Comparison of ENCODE assay signal across 9 cellular contexts in the genomic region with DNA sequence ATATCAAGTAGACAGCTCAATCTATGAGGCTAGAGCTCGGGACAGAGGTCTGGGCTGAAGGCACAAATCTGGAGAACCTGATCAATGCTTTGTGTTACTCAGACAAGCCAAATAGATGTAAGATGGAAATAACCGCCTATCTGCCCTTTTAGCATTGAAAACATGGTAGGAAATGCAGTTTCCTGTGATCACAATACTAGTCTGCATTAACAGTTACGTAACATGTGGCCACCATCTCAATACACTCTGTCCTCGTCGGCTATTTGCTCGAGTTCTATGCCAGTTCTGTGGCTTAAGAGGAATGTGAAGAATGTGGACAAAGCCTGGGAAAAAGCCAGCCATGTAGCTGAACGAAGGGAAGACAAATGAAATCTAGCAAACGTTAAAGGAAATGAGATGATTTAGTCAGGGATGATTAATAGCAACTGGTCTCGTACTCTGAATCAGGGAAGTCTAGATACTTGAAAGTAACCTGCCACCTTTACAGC.
DNase-seq lines count a peak whose midpoint lies in the region; ATAC-seq and TF ChIP-seq lines count a peak whose summit lies in the region.
"Had no signal": no experiment of that assay in that cellular context is flagged by ENCODE, and none has a peak within 500 bp of the region (broad histone marks: within the 10 kb centered on the region; RNA-seq: fewer than 3 reads in every experiment).

No MANE protein-coding gene starts in this region.

- H3K9me3 ChIP-seq in SK-N-MC (ENCODE audit: low read depth, low read length): no peaks in the 10 kb centered on the region

- no peaks in the 10 kb centered on the region for H3K36me3 ChIP-seq in SK-N-MC (ENCODE audit: insufficient read depth, low read length)

- H3K4me3 ChIP-seq in SK-N-MC (peak overlapping the region; percentile 52), retinal pigment epithelial cell (ENCODE audit: low read length) (no peak overlapping the region)

- H3K27ac ChIP-seq in SK-N-MC: 0 out of 2 replicates have a peak overlapping the region, but pooled peaks have one; percentile 10

- peak overlapping the region; percentile 40 for H3K9ac ChIP-seq in SK-N-MC (ENCODE audit: insufficient read length)

- TF ChIP-seq CTCF in retinal pigment epithelial cell (conservative IDR thresholded peaks at IDR 0.05; ENCODE audit: low read depth, low read length): no peak

- ATAC-seq in GM21528 (IDR thresholded peaks at IDR 0.05; ENCODE audit: low FRiP score, unreplicated experiment) (no peak), HG02678 (IDR thresholded peaks at IDR 0.05; ENCODE audit: unreplicated experiment) (no peak)

- DNase-seq in GM04503 (ENCODE audit: low read depth) (peak; percentile 98), SK-N-MC (ENCODE audit: low read depth, low spot score) (peak; percentile 76), glomerular visceral epithelial cell (ENCODE audit: extremely low spot score) (peak; percentile 99), retinal pigment epithelial cell (ENCODE audit: low read depth) (peak; percentile 100), NCI-H2107 treated with DMSO at 0.1 percent for 48 hours (lab: John Stamatoyannopoulos, UW; ENCODE audit: unreplicated experiment) (no peak)
- no peak for DNase-seq in stimulated activated CD4-positive, alpha-beta T cell treated with anti-CD3 and anti-CD28 coated beads, Interleukin-1b, Interleukin-23, amount 100 ng/mL, for 48 hours
- DNase-seq: activated CD4-positive, alpha-beta T cell treated with anti-CD3 and anti-CD28 coated beads, Interleukin-2, amount 10 ng/mL, durations not matched to agents 7 days and 5 days had no signal

Comparison
In these comparisons a context has a peak if more than half of its experiments do, and no peak if none do; other contexts are left out.
1. DNase-seq: peak in GM04503 (single experiment), SK-N-MC (single experiment), glomerular visceral epithelial cell (single experiment) and retinal pigment epithelial cell (single experiment); none in stimulated activated CD4-positive, alpha-beta T cell treated with anti-CD3 and anti-CD28 coated beads, Interleukin-1b, Interleukin-23, amount 100 ng/mL, for 48 hours (single experiment) and NCI-H2107 treated with DMSO at 0.1 percent for 48 hours (single experiment).